In the genomic region with DNA sequence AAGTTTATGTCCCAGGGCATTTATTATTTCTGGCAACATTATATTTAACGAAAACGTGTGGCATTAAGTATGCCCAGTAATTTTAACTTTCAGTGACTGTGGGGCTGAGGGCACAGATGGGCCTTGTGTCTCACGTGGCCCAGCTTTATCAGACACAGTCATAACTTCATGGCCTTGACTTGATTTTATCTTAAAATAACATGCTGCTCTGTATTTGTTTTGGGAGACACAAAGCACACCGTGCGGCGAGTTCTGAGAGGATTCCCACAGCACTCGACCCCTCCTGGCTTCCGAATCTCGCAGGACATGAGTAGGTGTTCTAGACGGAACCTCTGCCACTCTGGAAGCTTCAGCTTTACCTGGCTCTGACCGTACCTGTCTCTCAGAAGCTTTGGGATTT, we compare ENCODE assay signal across 1 cellular context.
TF ChIP-seq lines count a peak whose summit lies in the region.

No MANE protein-coding gene starts in this region.

TF ChIP-seq in SK-N-SH treated with all-trans-retinoic acid at 6 μM for 48 hours, 23 proteins besides CTCF, POLR2A, EP300 and RAD21 (continued from another document):
- TF ChIP-seq, protein P1, sequence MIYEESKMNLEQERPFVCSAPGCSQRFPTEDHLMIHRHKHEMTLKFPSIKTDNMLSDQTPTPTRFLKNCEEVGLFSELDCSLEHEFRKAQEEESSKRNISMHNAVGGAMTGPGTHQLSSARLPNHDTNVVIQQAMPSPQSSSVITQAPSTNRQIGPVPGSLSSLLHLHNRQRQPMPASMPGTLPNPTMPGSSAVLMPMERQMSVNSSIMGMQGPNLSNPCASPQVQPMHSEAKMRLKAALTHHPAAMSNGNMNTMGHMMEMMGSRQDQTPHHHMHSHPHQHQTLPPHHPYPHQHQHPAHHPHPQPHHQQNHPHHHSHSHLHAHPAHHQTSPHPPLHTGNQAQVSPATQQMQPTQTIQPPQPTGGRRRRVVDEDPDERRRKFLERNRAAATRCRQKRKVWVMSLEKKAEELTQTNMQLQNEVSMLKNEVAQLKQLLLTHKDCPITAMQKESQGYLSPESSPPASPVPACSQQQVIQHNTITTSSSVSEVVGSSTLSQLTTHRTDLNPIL (CRISPR knock-in tag; IDR thresholded peaks at IDR 0.05; ENCODE audit: low read depth): no peak
- TF ChIP-seq, protein P2, sequence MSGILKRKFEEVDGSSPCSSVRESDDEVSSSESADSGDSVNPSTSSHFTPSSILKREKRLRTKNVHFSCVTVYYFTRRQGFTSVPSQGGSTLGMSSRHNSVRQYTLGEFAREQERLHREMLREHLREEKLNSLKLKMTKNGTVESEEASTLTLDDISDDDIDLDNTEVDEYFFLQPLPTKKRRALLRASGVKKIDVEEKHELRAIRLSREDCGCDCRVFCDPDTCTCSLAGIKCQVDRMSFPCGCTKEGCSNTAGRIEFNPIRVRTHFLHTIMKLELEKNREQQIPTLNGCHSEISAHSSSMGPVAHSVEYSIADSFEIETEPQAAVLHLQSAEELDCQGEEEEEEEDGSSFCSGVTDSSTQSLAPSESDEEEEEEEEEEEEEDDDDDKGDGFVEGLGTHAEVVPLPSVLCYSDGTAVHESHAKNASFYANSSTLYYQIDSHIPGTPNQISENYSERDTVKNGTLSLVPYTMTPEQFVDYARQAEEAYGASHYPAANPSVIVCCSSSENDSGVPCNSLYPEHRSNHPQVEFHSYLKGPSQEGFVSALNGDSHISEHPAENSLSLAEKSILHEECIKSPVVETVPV (CRISPR knock-in tag; IDR thresholded peaks at IDR 0.05): no peak
- TF ChIP-seq GLIS3 (CRISPR knock-in tag; IDR thresholded peaks at IDR 0.05): no peak
